Comparison of ENCODE assay signal across 11 cellular contexts in the genomic region with DNA sequence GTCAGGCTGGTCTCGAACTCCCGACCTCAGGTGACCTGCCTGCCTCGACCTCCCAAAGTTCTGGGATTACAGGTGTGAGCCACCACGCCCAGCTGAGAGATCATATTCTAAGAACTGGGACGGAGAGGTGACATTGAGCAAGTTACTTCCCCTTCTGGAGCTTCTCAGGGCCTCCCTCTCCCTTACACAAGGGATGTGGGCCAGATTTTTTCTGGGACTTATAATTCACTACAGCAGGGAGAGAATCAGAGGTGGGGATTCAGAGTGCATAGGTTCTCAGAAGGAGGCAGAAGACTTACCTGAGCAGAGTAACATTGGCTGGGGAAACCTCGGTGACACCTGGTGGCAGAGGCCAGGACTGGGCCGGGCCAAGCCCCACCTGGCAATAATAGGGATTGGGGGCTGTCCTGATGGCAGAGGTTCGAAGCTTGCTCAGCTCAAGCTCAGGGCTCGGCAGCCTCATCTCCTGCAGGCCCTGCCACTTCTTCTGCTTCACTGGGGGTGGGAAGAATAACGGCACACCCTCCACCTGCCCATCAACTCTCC. TPM values are rescaled to one million over a fixed set of nuclear protein-coding genes. Genes with fewer than 3 reads are reported as not detected.
DNase-seq lines count a peak whose midpoint lies in the region; ATAC-seq, FAIRE-seq and TF ChIP-seq lines count a peak whose summit lies in the region.
"Had no signal": no experiment of that assay in that cellular context is flagged by ENCODE, and none has a peak within 500 bp of the region (broad histone marks: within the 10 kb centered on the region; RNA-seq: fewer than 3 reads in every experiment).

No MANE protein-coding gene starts in this region.

- no peak overlapping the region for H3K27ac ChIP-seq in HEK293 (ENCODE audit: extremely low read depth, low read depth, low read length)
- H3K27ac ChIP-seq in GM12878 (ENCODE audit: control insufficient read depth, insufficient read depth) = no peak overlapping the region

- no peaks in the 10 kb centered on the region for H4K20me1 ChIP-seq in GM12878 (ENCODE audit: control insufficient read depth, insufficient read depth)

- no peaks in the 10 kb centered on the region for H3K9me3 Mint-ChIP-seq in Caco-2 (ENCODE audit: unreplicated experiment)
- H3K9me3 Mint-ChIP-seq: memory B cell; stimulated activated memory B cell treated with anti-CD40 and anti-IgM and Interleukin-4, amounts not matched to agents 10 μg/mL and 1 μg/mL and 100 μg/mL, for 72 hours had no signal

- H3K4me3 Mint-ChIP-seq in Caco-2 (ENCODE audit: unreplicated experiment) = no peak overlapping the region
- H3K4me3 Mint-ChIP-seq: activated CD8-positive, alpha-beta memory T cell treated with anti-CD3 and anti-CD28 coated beads, Interleukin-2, amount 10 ng/mL, durations not matched to agents 7 days and 5 days; memory B cell; stimulated activated memory B cell treated with anti-CD40 and anti-IgM and Interleukin-4, amounts not matched to agents 10 μg/mL and 1 μg/mL and 100 μg/mL, for 72 hours had no signal

- POLR2A ChIA-PET in Caco-2 (lab: Charles Lee) = interaction anchor here (1.0 to 1.3 kb wide), 2 partner anchors 37 to 41 kb away, joined by 3 read pairs; a partner anchor contains a TSS
- POLR2A ChIA-PET in HEK293 (lab: Yijun Ruan, JAX) = interaction anchor here (0.6 to 1.0 kb wide), 2 partner anchors 17 to 37 kb away, joined by 3 to 4 read pairs; a partner anchor contains a TSS
- POLR2A ChIA-PET in GM12878 (lab: Charles Lee) = interaction anchor here (0.6 kb wide), 1 partner anchor 77 kb away, joined by 6 read pairs; no protein-coding TSS in a partner anchor

- peak; percentile 65 to 68 for DNase-seq in Caco-2
- no peak for DNase-seq in GM12878 (ENCODE audit: low read depth, low spot score)
- no peak for DNase-seq in mucosa of gallbladder (ENCODE audit: low spot score)
- DNase-seq in activated CD8-positive, alpha-beta memory T cell treated with anti-CD3 and anti-CD28 coated beads, Interleukin-2, amount 50 U/mL, for 48 hours = no peak
- no peak for DNase-seq in NCI-H1436 treated with DMSO at 0.1 percent for 48 hours (lab: John Stamatoyannopoulos, UW)
- DNase-seq: activated CD8-positive, alpha-beta memory T cell treated with anti-CD3 and anti-CD28 coated beads, Interleukin-2, amount 10 ng/mL, durations not matched to agents 7 days and 5 days; NCI-H2107 had no signal

- H3K9me3 ChIP-seq in Caco-2 (no peaks in the 10 kb centered on the region), HEK293 (ENCODE audit: control insufficient read depth, insufficient read depth, low read depth, low read length) (no peaks in the 10 kb centered on the region), GM12878 (replicated peaks; ENCODE audit: control insufficient read depth, insufficient read depth, low read length) (no peaks in the 10 kb centered on the region)

- SMC1A ChIA-PET in GM12878 (lab: Charles Lee; ENCODE audit: uncharacterized antibody, unreplicated experiment) = interaction anchor here (1.2 to 1.7 kb wide), 3 partner anchors 25 to 41 kb away, joined by 3 to 5 read pairs (median 4); no protein-coding TSS in a partner anchor

- intact Hi-C loops in Caco-2 (cut with micrococcal nuclease; ENCODE audit: unreplicated experiment) = loop anchor here (1.0 kb wide), 1 partner anchor 41 kb away; no protein-coding TSS in a partner anchor
- intact Hi-C loops in GM12878 (cut with micrococcal nuclease; ENCODE audit: unreplicated experiment) = no loop called here

- H3K27ac Mint-ChIP-seq in Caco-2 (ENCODE audit: unreplicated experiment) = no peak overlapping the region
- H3K27ac Mint-ChIP-seq: activated CD8-positive, alpha-beta memory T cell treated with anti-CD3 and anti-CD28 coated beads, Interleukin-2, amount 10 ng/mL, durations not matched to agents 7 days and 5 days; memory B cell; stimulated activated memory B cell treated with anti-CD40 and anti-IgM and Interleukin-4, amounts not matched to agents 10 μg/mL and 1 μg/mL and 100 μg/mL, for 72 hours had no signal

- no peaks in the 10 kb centered on the region for H3K79me2 ChIP-seq in GM12878 (ENCODE audit: control insufficient read depth, insufficient read depth, low read length)

- no peak for FAIRE-seq in GM12878 (lab: Jason Lieb, UNC)
- FAIRE-seq: RCC 7860 had no signal

- no peak overlapping the region for H2AFZ ChIP-seq in GM12878 (ENCODE audit: control insufficient read depth, low read depth, low read length)

- 41% methylated on average over 10 of the region's 10 CpGs for WGBS in GM12878 (ENCODE audit: insufficient coverage, insufficient replicate concordance, low lambda C conversion rate, missing lambda C conversion rate)

- H3K4me1 ChIP-seq in Caco-2 = no peaks in the 10 kb centered on the region
- no peaks in the 10 kb centered on the region for H3K4me1 ChIP-seq in HEK293 (ENCODE audit: control insufficient read depth, insufficient read depth, low read length)
- peaks cover 8% of the 10 kb centered on the region for H3K4me1 ChIP-seq in GM12878 (ENCODE audit: control insufficient read depth, insufficient read depth, low read length)

- CTCF ChIA-PET in Caco-2 (lab: Charles Lee) = interaction anchor here (0.5 to 3.0 kb wide), 6 partner anchors 11 to 398 kb away, joined by 3 to 22 read pairs (median 3); no protein-coding TSS in a partner anchor
- CTCF ChIA-PET in HEK293 (lab: Yijun Ruan, JAX) = interaction anchor here (0.8 to 2.7 kb wide), 2 partner anchors 41 to 649 kb away, joined by 3 to 13 read pairs; no protein-coding TSS in a partner anchor
- CTCF ChIA-PET in GM12878 (lab: Yijun Ruan, JAX) = interaction anchor here (0.6 to 2.9 kb wide), 3 partner anchors 23 to 41 kb away, joined by 3 to 29 read pairs (median 4); no protein-coding TSS in a partner anchor

- in situ Hi-C loops in GM12878 (cut with MboI) = no loop called here

- 0 out of 2 replicates have a peak, but pooled peaks have one; percentile 9 for TF ChIP-seq RAD21 in GM12878 (IDR thresholded peaks at IDR 0.05; ENCODE audit: insufficient read depth, low read depth, low read length)

- TF ChIP-seq POLR2A in GM12878 (IDR thresholded peaks at IDR 0.05; ENCODE audit: low read depth, low read length) = no peak

- no peaks in the 10 kb centered on the region for H3K4me1 Mint-ChIP-seq in Caco-2 (ENCODE audit: low read depth, unreplicated experiment)

- H3K4me2 ChIP-seq in GM12878 (ENCODE audit: control insufficient read depth, insufficient read depth) = no peak overlapping the region

- no peak overlapping the region for H3K9ac ChIP-seq in GM12878 (ENCODE audit: control insufficient read depth, insufficient read depth, low read length)

- H3K4me3 ChIP-seq in Caco-2 (ENCODE audit: low read depth, low read length) (no peak overlapping the region), HEK293 (ENCODE audit: low read depth, low read length) (no peak overlapping the region), GM12878 (no peak overlapping the region)

- no peak for TF ChIP-seq EP300 in GM12878 (IDR thresholded peaks at IDR 0.05; ENCODE audit: borderline replicate concordance in 1 of 2, control insufficient read depth in 1 of 2, low read depth in 2 of 2, low read length in 2 of 2)

- RAD21 ChIA-PET in GM12878 (lab: Charles Lee; ENCODE audit: unreplicated experiment) = interaction anchor here (1.4 to 1.6 kb wide), 2 partner anchors 41 kb away, joined by 4 to 10 read pairs; no protein-coding TSS in a partner anchor

- no peaks in the 10 kb centered on the region for H3K27me3 ChIP-seq in Caco-2 (replicated peaks; ENCODE audit: control insufficient read depth, insufficient read depth, low read length)
- peaks cover 11 to 14% of the 10 kb centered on the region in 2 experiments for H3K27me3 ChIP-seq in GM12878 (replicated peaks in 1 of 2; ENCODE audit: control insufficient read depth in 2 of 2, insufficient read depth in 2 of 2, low read length in 1 of 2)

- H3K36me3 ChIP-seq in Caco-2 (ENCODE audit: control insufficient read depth, insufficient read depth, low read length) (no peaks in the 10 kb centered on the region; the same call in 1 of the 2 replicates), HEK293 (ENCODE audit: control insufficient read depth in 2 of 2, insufficient read depth in 1 of 2, low read length in 2 of 2) (no peaks in the 10 kb centered on the region), GM12878 (ENCODE audit: control insufficient read depth in 2 of 2, insufficient read depth in 2 of 2, low read length in 1 of 2) (no peaks in the 10 kb centered on the region)

- peaks cover 13% of the 10 kb centered on the region for H3K36me3 Mint-ChIP-seq in Caco-2 (ENCODE audit: insufficient read depth, unreplicated experiment)
- H3K36me3 Mint-ChIP-seq: activated CD8-positive, alpha-beta memory T cell treated with anti-CD3 and anti-CD28 coated beads, Interleukin-2, amount 10 ng/mL, durations not matched to agents 7 days and 5 days; memory B cell; stimulated activated memory B cell treated with anti-CD40 and anti-IgM and Interleukin-4, amounts not matched to agents 10 μg/mL and 1 μg/mL and 100 μg/mL, for 72 hours had no signal

- BruUV-seq in Caco-2 (replicated peaks; lab: Mats Ljungman, UMichigan) (no TSS peak), GM12878 (replicated peaks; lab: Mats Ljungman, UMichigan) (no TSS peak)

- H3K27me3 Mint-ChIP-seq in Caco-2 (ENCODE audit: insufficient read depth, unreplicated experiment) = no peaks in the 10 kb centered on the region

- ATAC-seq in GM12878 = peak; percentile 30; the same call in 2 of the 3 replicates
- ATAC-seq: activated CD8-positive, alpha-beta memory T cell treated with anti-CD3 and anti-CD28 coated beads, Interleukin-2, amount 10 ng/mL, durations not matched to agents 7 days and 5 days; stimulated activated memory B cell treated with anti-CD40 and anti-IgM and Interleukin-4, amounts not matched to agents 10 μg/mL and 1 μg/mL and 100 μg/mL, for 72 hours had no signal

- TF ChIP-seq CTCF in Caco-2 (IDR thresholded peaks at IDR 0.05; ENCODE audit: insufficient read depth in 1 of 2, low read depth in 1 of 2, low read length in 1 of 2, severe bottlenecking in 1 of 2, unreplicated experiment in 1 of 2) = peak; percentile 49 to 71
- TF ChIP-seq CTCF in HEK293 (tag by site-specific recombination; IDR thresholded peaks at IDR 0.05) = peak; percentile 17; the same call in 1 of the 2 replicates
- TF ChIP-seq CTCF in GM12878 (IDR thresholded peaks at IDR 0.05 in 2 of 3, conservative IDR thresholded peaks at IDR 0.05 in 1 of 3; ENCODE audit: control insufficient read depth in 2 of 3, extremely low read depth in 1 of 3, insufficient read depth in 1 of 3, low read depth in 3 of 3, low read length in 3 of 3) = peak in 2 of 3 experiments; percentile 15 to 29; a peak in 2 of 6 replicates

RNA-seq across cellular contexts. Expression of a gene that starts 6.8 kb away (rescaled TPM):
- total RNA-seq in Caco-2 (2022) = 8.5 and 10.9 TPM in 2 replicates
- 5.0 and 6.4 TPM in 2 replicates for total RNA-seq in GM12878 (2013; cell fraction: nucleolus; rRNA removed)
- 0.33 and 0.45 TPM in 2 replicates for total RNA-seq in GM12878 (2014; rRNA removed)
- 0.13 and 0.14 TPM in 2 replicates for total RNA-seq in GM12878 (2014; rRNA removed; fragmentation: Illumina TruSeq; extraction: Trizol)
- 0.61 and 0.80 TPM in 2 replicates for total RNA-seq in GM12878 (2021)
- polyA plus RNA-seq in GM12878 (2011; ENCODE audit: low read depth) = not detected
- 0.09 and 0.18 TPM in 2 replicates for polyA plus RNA-seq in GM12878 (2011; rRNA removed)
- 0.15 and 0.22 TPM in 2 replicates for polyA plus RNA-seq in GM12878 (2011; cell fraction: cytosol; rRNA removed)
- polyA plus RNA-seq in GM12878 (2011; cell fraction: nucleus; rRNA removed) = 2.2 and 2.6 TPM in 2 replicates
- 0.42 and 0.46 TPM in 2 replicates for polyA plus RNA-seq in GM12878 (2012)
- polyA plus RNA-seq in GM12878 (2014; fragmentation: Illumina TruSeq; extraction: Trizol) = 0.22 TPM in 1 of 2 replicates, not detected in the other
- under 1 TPM in 1 of 2 experiments, not detected in 1; 0.07 TPM for polyA plus RNA-seq in GM12878 (2014; fragmentation: Nextera tagmentation; extraction: Ambion mirVana)
- 0.33 and 0.54 TPM in 2 replicates for polyA plus RNA-seq in GM12878 (2014; rRNA removed)
- polyA plus RNA-seq in GM12878 (2016; fragmentation: Nextera tagmentation; extraction: Ambion mirVana) = under 1 TPM; 0.11 to 0.20 TPM
- polyA minus RNA-seq in GM12878 (2011; rRNA and poly(A)+ RNA removed) = 0.46 TPM in 1 of 2 replicates, not detected in the other
- 0.80 TPM in 1 of 2 replicates, not detected in the other for polyA minus RNA-seq in GM12878 (2011; cell fraction: cytosol; rRNA and poly(A)+ RNA removed)
- polyA minus RNA-seq in GM12878 (2011; cell fraction: nucleus; rRNA and poly(A)+ RNA removed) = 0.24 TPM in 1 of 2 replicates, not detected in the other
- total RNA-seq in mucosa of gallbladder = 2.5 TPM

RNA-seq across cellular contexts. Expression of a gene that starts 13.2 kb away (rescaled TPM):
- total RNA-seq in Caco-2 (2022) (16.2 and 18.1 TPM in 2 replicates), GM12878 (2014; rRNA removed) (0.54 and 0.90 TPM in 2 replicates), GM12878 (2014; rRNA removed; fragmentation: Illumina TruSeq; extraction: Trizol) (0.27 and 0.32 TPM in 2 replicates), GM12878 (2021) (0.64 and 0.67 TPM in 2 replicates), mucosa of gallbladder (3.2 TPM)
- total RNA-seq in GM12878 (2013; cell fraction: nucleolus; rRNA removed) = 0.71 and 1.6 TPM in 2 replicates
- polyA plus RNA-seq in GM12878 (2011; ENCODE audit: low read depth) = 0.17 TPM
- polyA plus RNA-seq in GM12878 (2011; rRNA removed) (0.48 and 1.5 TPM in 2 replicates), GM12878 (2014; fragmentation: Illumina TruSeq; extraction: Trizol) (0.04 TPM in 1 of 2 replicates, not detected in the other), GM12878 (2014; fragmentation: Nextera tagmentation; extraction: Ambion mirVana) (under 1 TPM in 1 of 2 experiments, not detected in 1; 0.07 TPM), GM12878 (2014; rRNA removed) (0.73 and 0.91 TPM in 2 replicates), GM12878 (2016; fragmentation: Nextera tagmentation; extraction: Ambion mirVana) (under 1 TPM; 0.12 to 0.49 TPM)
- 2.2 and 2.3 TPM in 2 replicates for polyA plus RNA-seq in GM12878 (2011; cell fraction: cytosol; rRNA removed)
- 4.1 and 6.0 TPM in 2 replicates for polyA plus RNA-seq in GM12878 (2011; cell fraction: nucleus; rRNA removed)
- polyA plus RNA-seq in GM12878 (2012) = 0.32 and 0.88 TPM in 2 replicates
- 1.1 and 1.8 TPM in 2 replicates for polyA minus RNA-seq in GM12878 (2011; rRNA and poly(A)+ RNA removed)
- 1.6 and 2.1 TPM in 2 replicates for polyA minus RNA-seq in GM12878 (2011; cell fraction: cytosol; rRNA and poly(A)+ RNA removed)
- 0.77 and 1.9 TPM in 2 replicates for polyA minus RNA-seq in GM12878 (2011; cell fraction: nucleus; rRNA and poly(A)+ RNA removed)

RNA-seq across cellular contexts. Expression of a gene that starts 37.2 kb away (rescaled TPM):
- total RNA-seq in Caco-2 (2022) = 55.3 and 67.1 TPM in 2 replicates
- total RNA-seq in GM12878 (2013; cell fraction: nucleolus; rRNA removed) = 57.3 and 60.8 TPM in 2 replicates
- 14.3 and 16.5 TPM in 2 replicates for total RNA-seq in GM12878 (2014; rRNA removed)
- 6.7 and 7.0 TPM in 2 replicates for total RNA-seq in GM12878 (2014; rRNA removed; fragmentation: Illumina TruSeq; extraction: Trizol)
- 39.9 and 50.6 TPM in 2 replicates for total RNA-seq in GM12878 (2021)
- 15.0 TPM for polyA plus RNA-seq in GM12878 (2011; ENCODE audit: low read depth)
- polyA plus RNA-seq in GM12878 (2011; rRNA removed) = 3.7 and 7.4 TPM in 2 replicates
- 9.0 and 9.1 TPM in 2 replicates for polyA plus RNA-seq in GM12878 (2011; cell fraction: cytosol; rRNA removed)
- polyA plus RNA-seq in GM12878 (2011; cell fraction: nucleus; rRNA removed) = 29.1 and 37.5 TPM in 2 replicates
- 20.4 and 23.6 TPM in 2 replicates for polyA plus RNA-seq in GM12878 (2012)
- 6.9 and 11.3 TPM in 2 replicates for polyA plus RNA-seq in GM12878 (2014; fragmentation: Illumina TruSeq; extraction: Trizol)
- 1 to 10 TPM; 6.0 to 7.7 TPM for polyA plus RNA-seq in GM12878 (2014; fragmentation: Nextera tagmentation; extraction: Ambion mirVana)
- 13.5 and 20.1 TPM in 2 replicates for polyA plus RNA-seq in GM12878 (2014; rRNA removed)
- 10 to 100 TPM; 27.5 to 28.1 TPM for polyA plus RNA-seq in GM12878 (2016; fragmentation: Nextera tagmentation; extraction: Ambion mirVana)
- polyA minus RNA-seq in GM12878 (2011; rRNA and poly(A)+ RNA removed) = 8.6 and 15.8 TPM in 2 replicates
- polyA minus RNA-seq in GM12878 (2011; cell fraction: cytosol; rRNA and poly(A)+ RNA removed) = 8.3 and 15.6 TPM in 2 replicates
- polyA minus RNA-seq in GM12878 (2011; cell fraction: nucleus; rRNA and poly(A)+ RNA removed) = 16.0 and 26.5 TPM in 2 replicates
- total RNA-seq in mucosa of gallbladder = 38.7 TPM

RNA-seq across cellular contexts. Expression of a gene that starts 52.1 kb away (rescaled TPM):
- 118 and 120 TPM in 2 replicates for total RNA-seq in Caco-2 (2022)
- total RNA-seq in GM12878 (2013; cell fraction: nucleolus; rRNA removed) = 0.76 TPM in 1 of 2 replicates, not detected in the other
- 0.06 and 0.54 TPM in 2 replicates for total RNA-seq in GM12878 (2014; rRNA removed)
- 0.09 TPM in 1 of 2 replicates, not detected in the other for total RNA-seq in GM12878 (2014; rRNA removed; fragmentation: Illumina TruSeq; extraction: Trizol)
- total RNA-seq in GM12878 (2021) = 0.28 and 0.64 TPM in 2 replicates
- polyA plus RNA-seq in GM12878 (2011; ENCODE audit: low read depth) = 0.09 TPM
- 0.08 TPM in 1 of 2 replicates, not detected in the other for polyA plus RNA-seq in GM12878 (2011; rRNA removed)
- 0.12 and 0.15 TPM in 2 replicates for polyA plus RNA-seq in GM12878 (2011; cell fraction: cytosol; rRNA removed)
- polyA plus RNA-seq in GM12878 (2011; cell fraction: nucleus; rRNA removed) = 0.19 TPM in 1 of 2 replicates, not detected in the other
- 0.09 and 0.22 TPM in 2 replicates for polyA plus RNA-seq in GM12878 (2012)
- polyA plus RNA-seq in GM12878 (2014; fragmentation: Illumina TruSeq; extraction: Trizol) = 0.16 and 0.19 TPM in 2 replicates
- not detected for polyA plus RNA-seq in GM12878 (2014; fragmentation: Nextera tagmentation; extraction: Ambion mirVana)
- 0.28 TPM in 1 of 2 replicates, not detected in the other for polyA plus RNA-seq in GM12878 (2014; rRNA removed)
- under 1 TPM in 1 of 2 experiments, not detected in 1; 0.16 TPM for polyA plus RNA-seq in GM12878 (2016; fragmentation: Nextera tagmentation; extraction: Ambion mirVana)
- polyA minus RNA-seq in GM12878 (2011; rRNA and poly(A)+ RNA removed) = 0.15 TPM in 1 of 2 replicates, not detected in the other
- not detected in 2 replicates for polyA minus RNA-seq in GM12878 (2011; cell fraction: cytosol; rRNA and poly(A)+ RNA removed)
- not detected in 2 replicates for polyA minus RNA-seq in GM12878 (2011; cell fraction: nucleus; rRNA and poly(A)+ RNA removed)
- 9.1 TPM for total RNA-seq in mucosa of gallbladder

Comparison
In these comparisons a context has a peak if more than half of its experiments do, and no peak if none do; other contexts are left out.
1. DNase-seq: peak in Caco-2 (2 of 2); none in GM12878 (single experiment), mucosa of gallbladder (single experiment), activated CD8-positive, alpha-beta memory T cell treated with anti-CD3 and anti-CD28 coated beads, Interleukin-2, amount 50 U/mL, for 48 hours (single experiment) and NCI-H1436 treated with DMSO at 0.1 percent for 48 hours (single experiment).
2. Peak in every context shown above with its lines, with median percentiles within 50 percentile points of each other: CTCF ChIP-seq.